ENCODE assay signal across 14 cellular contexts in genomic region chr22:42381152-42381551, GRCh38. TPM values are rescaled to one million over a fixed set of nuclear protein-coding genes. Genes with fewer than 3 reads are reported as not detected.
DNase-seq lines count a peak whose midpoint lies in the region; ATAC-seq and TF ChIP-seq lines count a peak whose summit lies in the region.
"Had no signal": no experiment of that assay in that cellular context is flagged by ENCODE, and none has a peak within 500 bp of the region (broad histone marks: within the 10 kb centered on the region; RNA-seq: fewer than 3 reads in every experiment).

No MANE protein-coding gene starts in this region.

- peak overlapping the region; percentile 69 for H2AFZ ChIP-seq in GM23338
- no peak overlapping the region for H2AFZ ChIP-seq in neuronal stem cell (ENCODE audit: low read length)

- H2BK15ac ChIP-seq in neuronal stem cell (ENCODE audit: low read length): peak overlapping the region; percentile 91

- peak overlapping the region; percentile 93 for H3K18ac ChIP-seq in neuronal stem cell (ENCODE audit: low read length)

- H3K27me3 Mint-ChIP-seq in GM23338 (ENCODE audit: insufficient read depth, low read depth, poor library complexity) (peaks cover 29% of the 10 kb centered on the region), glutamatergic neuron (ENCODE audit: unreplicated experiment) (peaks cover 12% of the 10 kb centered on the region)

- peak overlapping the region; percentile 25 for H3K23ac ChIP-seq in neuronal stem cell (ENCODE audit: low read depth, low read length, poor library complexity)

- H3K9me2 ChIP-seq in GM23338 (ENCODE audit: insufficient read depth): no peaks in the 10 kb centered on the region

- H3K9me3 Mint-ChIP-seq in GM23338 (peaks cover 11% of the 10 kb centered on the region; the same call in 2 of the 3 replicates), glutamatergic neuron (ENCODE audit: unreplicated experiment) (peaks cover 18% of the 10 kb centered on the region)
- H3K9me3 Mint-ChIP-seq: CD4-positive, CD25-positive, alpha-beta regulatory T cell had no signal

- peak overlapping the region; percentile 32; the same call in 1 of the 2 replicates for H3K4me2 ChIP-seq in GM23338
- H3K4me2 ChIP-seq in neuronal stem cell (ENCODE audit: insufficient read depth, low read length, poor library complexity, severe bottlenecking): no peak overlapping the region
- H3K4me2 ChIP-seq: BLaER1 treated with 17β-estradiol and CSF1 and Interleukin-3, amounts not matched to agents 10 nM and 100 nM had no signal

- peak overlapping the region; percentile 72 for H3K9ac ChIP-seq in neuronal stem cell (ENCODE audit: low read depth, low read length, poor library complexity)
- H3K9ac ChIP-seq: BLaER1 treated with 17β-estradiol and CSF1 and Interleukin-3, amounts not matched to agents 10 nM and 100 nM had no signal

- no peak overlapping the region for H3K27ac Mint-ChIP-seq in GM23338
- peak overlapping the region; percentile 28 for H3K27ac Mint-ChIP-seq in glutamatergic neuron (ENCODE audit: unreplicated experiment)
- H3K27ac Mint-ChIP-seq: CD4-positive, CD25-positive, alpha-beta regulatory T cell had no signal

- H3K4me3 Mint-ChIP-seq in GM23338 (no peak overlapping the region), glutamatergic neuron (ENCODE audit: unreplicated experiment) (no peak overlapping the region)
- H3K4me3 Mint-ChIP-seq: CD4-positive, CD25-positive, alpha-beta regulatory T cell had no signal

- peak overlapping the region; percentile 82 for H2AK5ac ChIP-seq in neuronal stem cell (ENCODE audit: low read depth, low read length)

- peak overlapping the region; percentile 6 for H2BK120ac ChIP-seq in neuronal stem cell (ENCODE audit: low read depth, low read length)

- H2BK12ac ChIP-seq in neuronal stem cell (ENCODE audit: low read length): peak overlapping the region; percentile 75

- DNase-seq in GM23338 (ENCODE audit: low spot score) (no peak), RWPE2 (ENCODE audit: low spot score) (peak; percentile 36), glutamatergic neuron (no peak), neuronal stem cell (ENCODE audit: low spot score) (no peak), HUDEP-2 (lab: John Stamatoyannopoulos, UW; ENCODE audit: unreplicated experiment in 76 of 76) (no peak), DMS153 (lab: John Stamatoyannopoulos, UW) (no peak)
- DNase-seq in activated CD8-positive, alpha-beta memory T cell treated with anti-CD3 and anti-CD28 coated beads for 24 hours: no peak
- DNase-seq: ACHN; CD4-positive, CD25-positive, alpha-beta regulatory T cell had no signal

- no peak overlapping the region for H3K4ac ChIP-seq in neuronal stem cell (ENCODE audit: low read length)

- H3K27me3 ChIP-seq in GM23338 (ENCODE audit: insufficient read depth) (no peaks in the 10 kb centered on the region), RWPE2 (ENCODE audit: insufficient read depth, poor library complexity, severe bottlenecking) (no peaks in the 10 kb centered on the region), neuronal stem cell (ENCODE audit: control insufficient read depth in 3 of 3, insufficient read depth in 3 of 3, low read depth in 1 of 3, low read length in 3 of 3) (peaks cover 0 to 65% (median 0%) of the 10 kb centered on the region in 3 experiments)
- H3K27me3 ChIP-seq: BLaER1 treated with 17β-estradiol and CSF1 and Interleukin-3, amounts not matched to agents 10 nM and 100 nM had no signal

- H3K9me3 ChIP-seq in RWPE2 (ENCODE audit: severe bottlenecking): no peaks in the 10 kb centered on the region
- peaks cover 0 to 2% of the 10 kb centered on the region in 2 donors for H3K9me3 ChIP-seq in neuronal stem cell (replicated peaks in 1 of 2; ENCODE audit: control insufficient read depth in 2 of 2, insufficient read depth in 1 of 2, low read depth in 1 of 2, low read length in 2 of 2)
- H3K9me3 ChIP-seq: BLaER1 treated with 17β-estradiol and CSF1 and Interleukin-3, amounts not matched to agents 10 nM and 100 nM had no signal

- TF ChIP-seq CTCF in GM23338 (conservative IDR thresholded peaks at IDR 0.05; ENCODE audit: low read depth in 2 of 2): no peak
- no peak for TF ChIP-seq CTCF in RWPE2 (IDR thresholded peaks at IDR 0.05; ENCODE audit: poor library complexity, severe bottlenecking)
- no peak for TF ChIP-seq CTCF in glutamatergic neuron (IDR thresholded peaks at IDR 0.05; ENCODE audit: partially characterized antibody, unreplicated experiment)

- H3K36me3 ChIP-seq in GM23338 (ENCODE audit: insufficient read depth) (no peaks in the 10 kb centered on the region), RWPE2 (ENCODE audit: low read depth) (no peaks in the 10 kb centered on the region), neuronal stem cell (replicated peaks in 1 of 2; ENCODE audit: control insufficient read depth in 2 of 2, insufficient read depth in 2 of 2, low read length in 2 of 2) (no peaks in the 10 kb centered on the region)

- no peaks in the 10 kb centered on the region for H4K20me1 ChIP-seq in GM23338 (replicated peaks; ENCODE audit: insufficient read depth)

- H3K36me3 Mint-ChIP-seq in GM23338 (ENCODE audit: low read depth) (peaks cover 4% of the 10 kb centered on the region; the same call in 2 of the 3 replicates), glutamatergic neuron (ENCODE audit: unreplicated experiment) (no peaks in the 10 kb centered on the region)
- H3K36me3 Mint-ChIP-seq: CD4-positive, CD25-positive, alpha-beta regulatory T cell had no signal

- no peaks in the 10 kb centered on the region for H3F3A ChIP-seq in GM23338 (replicated peaks; ENCODE audit: low read depth)

- H3K4me1 Mint-ChIP-seq in GM23338 (peaks cover 40% of the 10 kb centered on the region), glutamatergic neuron (ENCODE audit: low read depth, unreplicated experiment) (peaks cover 35% of the 10 kb centered on the region)
- H3K4me1 Mint-ChIP-seq: CD4-positive, CD25-positive, alpha-beta regulatory T cell had no signal

- no peak overlapping the region for H4K8ac ChIP-seq in neuronal stem cell (ENCODE audit: low read depth, low read length)

- peak overlapping the region; percentile 69 for H2BK5ac ChIP-seq in neuronal stem cell (ENCODE audit: low read length)

- no peaks in the 10 kb centered on the region for H3K79me1 ChIP-seq in neuronal stem cell (ENCODE audit: low read depth, low read length)

- H3K4me3 ChIP-seq in GM23338 (no peak overlapping the region), RWPE2 (ENCODE audit: severe bottlenecking) (no peak overlapping the region), neuronal stem cell (ENCODE audit: low read length in 2 of 2) (no peak overlapping the region)
- H3K4me3 ChIP-seq: BLaER1 treated with 17β-estradiol and CSF1 and Interleukin-3, amounts not matched to agents 10 nM and 100 nM; GM12878 had no signal

- no peak overlapping the region for H4K91ac ChIP-seq in neuronal stem cell (ENCODE audit: low read depth, low read length, poor library complexity)

- ATAC-seq in GM23338 (no peak), RWPE2 (ENCODE audit: low read depth) (no peak)
- ATAC-seq: GM12878, HCT116 had no signal

- H3K79me2 ChIP-seq in GM23338 (replicated peaks; ENCODE audit: insufficient read depth): no peaks in the 10 kb centered on the region

- H3K14ac ChIP-seq in neuronal stem cell (ENCODE audit: low read length): peak overlapping the region; percentile 39

- peaks cover 18% of the 10 kb centered on the region for H3K4me1 ChIP-seq in GM23338 (ENCODE audit: insufficient read depth)
- no peaks in the 10 kb centered on the region for H3K4me1 ChIP-seq in RWPE2 (ENCODE audit: insufficient read depth, poor library complexity, severe bottlenecking)
- peaks cover 26 to 30% of the 10 kb centered on the region in 2 donors for H3K4me1 ChIP-seq in neuronal stem cell (ENCODE audit: control insufficient read depth in 2 of 2, insufficient read depth in 1 of 2, low read depth in 1 of 2, low read length in 2 of 2)

- WGBS in neuronal stem cell (ENCODE audit: extremely low coverage in 2 of 2, insufficient read length in 2 of 2, insufficient replicate concordance in 1 of 2), 2 donors: no CpG with 5 or more reads among the region's 7 CpGs

- H3K27ac ChIP-seq in GM23338 (ENCODE audit: low read depth): no peak overlapping the region
- no peak overlapping the region for H3K27ac ChIP-seq in RWPE2 (ENCODE audit: poor library complexity, severe bottlenecking)
- no peak overlapping the region for H3K27ac ChIP-seq in neuronal stem cell (replicated peaks; ENCODE audit: low read length)
- H3K27ac ChIP-seq: BLaER1 treated with 17β-estradiol and CSF1 and Interleukin-3, amounts not matched to agents 10 nM and 100 nM; HL-60 had no signal

TF ChIP-seq in GM23338, 12 proteins besides CTCF, POLR2A, EP300 and RAD21:
- no peak for TF ChIP-seq ZNF331 (CRISPR knock-in tag; IDR thresholded peaks at IDR 0.05; ENCODE audit: low read depth)
- TF ChIP-seq CREB1 (CRISPR knock-in tag; IDR thresholded peaks at IDR 0.05; ENCODE audit: low read depth): no peak
- no peak for TF ChIP-seq ZNF114 (CRISPR knock-in tag; IDR thresholded peaks at IDR 0.05)
- TF ChIP-seq POLR2AphosphoS5 (IDR thresholded peaks at IDR 0.05; ENCODE audit: low read depth): no peak
TF ChIP-seq in GM23338: peak in this region for 0.

RNA-seq across cellular contexts. Expression of gene NFAM1, which starts 51.1 kb away (rescaled TPM):
- 0.23 and 0.49 TPM in 2 replicates for total RNA-seq in GM23338 (2014; rRNA removed; shearing (Covaris generic))
- 0.09 and 0.11 TPM in 2 replicates for polyA plus RNA-seq in GM23338 (2016; fragmentation: Nextera tagmentation; extraction: Ambion mirVana)
- 0.91 TPM for total RNA-seq in glutamatergic neuron (ENCODE audit: unreplicated experiment)
- polyA plus RNA-seq in neuronal stem cell (2013, experiment 1 of 2): 0.13 TPM
- 0.14 TPM for polyA plus RNA-seq in neuronal stem cell (2013, experiment 2 of 2)
- total RNA-seq: H4 had no signal
